Comparison of ENCODE assay signal across 14 cellular contexts in the genomic region with DNA sequence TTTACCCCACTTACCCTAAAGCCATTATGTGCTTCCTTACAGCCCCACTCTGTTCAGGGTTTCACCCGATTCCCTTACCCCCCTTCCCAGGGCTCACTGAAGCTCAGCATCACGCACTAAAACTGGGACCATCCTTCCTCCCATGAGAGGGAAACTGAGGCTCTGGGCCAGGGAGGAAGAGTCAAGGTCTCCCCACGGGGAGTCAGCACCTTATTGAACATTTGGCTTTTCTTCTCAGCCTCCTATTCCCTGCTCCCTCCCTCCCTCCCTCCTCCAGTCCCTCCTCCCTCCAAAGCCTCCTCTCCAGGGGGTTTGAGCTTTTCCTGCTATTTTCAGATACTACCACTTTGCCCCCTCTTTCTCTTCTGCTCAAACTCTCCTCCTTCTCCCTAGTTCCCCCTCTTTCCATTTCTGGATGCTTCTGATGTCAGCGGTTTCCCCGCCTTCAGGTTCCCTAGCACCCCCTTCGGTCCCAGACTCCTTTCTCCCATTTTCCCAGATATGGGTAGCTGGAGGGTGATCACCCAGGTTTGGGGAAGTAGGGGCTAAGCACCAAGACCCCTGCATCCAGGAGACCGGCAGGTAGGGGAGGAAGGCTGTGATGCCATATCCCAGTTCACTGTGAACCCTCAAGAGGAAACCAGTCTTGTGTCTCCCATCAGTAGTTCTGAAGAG. TPM values are rescaled to one million over a fixed set of nuclear protein-coding genes. Genes with fewer than 3 reads are reported as not detected.
A peak's percentile ranks its signal among the peaks of the same experiment; 100 is the strongest.
DNase-seq lines count a peak whose midpoint lies in the region; ATAC-seq, FAIRE-seq and TF ChIP-seq lines count a peak whose summit lies in the region.
"Had no signal": no experiment of that assay in that cellular context is flagged by ENCODE, and none has a peak within 500 bp of the region (broad histone marks: within the 10 kb centered on the region; RNA-seq: fewer than 3 reads in every experiment).

No MANE protein-coding gene starts in this region.

- H3K18ac ChIP-seq in mesenchymal stem cell (ENCODE audit: low read depth in 1 of 2, low read length in 2 of 2): peak overlapping the region in 1 of 2 experiments; percentile 42

- 63 to 67% methylated on average over 7 of the region's 7 CpGs for WGBS in heart right ventricle, 2 donors
- 50% methylated on average over 5 of the region's 7 CpGs for WGBS in mesenchymal stem cell

- H3K23ac ChIP-seq in mesenchymal stem cell (ENCODE audit: low read length in 2 of 2): no peak overlapping the region

- H3K9me3 ChIP-seq in heart right ventricle (no peaks in the 10 kb centered on the region), mesenchymal stem cell (ENCODE audit: control insufficient read depth, low read length) (no peaks in the 10 kb centered on the region)

- no peak overlapping the region for H3K14ac ChIP-seq in mesenchymal stem cell (ENCODE audit: low read length in 2 of 2)

- ATAC-seq in heart right ventricle (no peak), left ventricle myocardium superior (no peak), GM18520 (IDR thresholded peaks at IDR 0.05; ENCODE audit: unreplicated experiment) (no peak), GM18907 (IDR thresholded peaks at IDR 0.05; ENCODE audit: unreplicated experiment) (no peak)
- ATAC-seq: activated naive CD4-positive, alpha-beta T cell treated with anti-CD3 and anti-CD28 coated beads, Interleukin-2, amount 50 U/mL, for 72 hours had no signal

- no peak overlapping the region for H2AFZ ChIP-seq in mesenchymal stem cell (ENCODE audit: low read depth, low read length)

- no peak overlapping the region for H2BK5ac ChIP-seq in mesenchymal stem cell (ENCODE audit: low read depth, low read length, poor library complexity, severe bottlenecking)

- peak overlapping the region; percentile 3 for H2AK5ac ChIP-seq in mesenchymal stem cell (ENCODE audit: low read length, severe bottlenecking)

- no peak overlapping the region for H4K8ac ChIP-seq in mesenchymal stem cell (ENCODE audit: low read length)

- no peak overlapping the region for H2BK15ac ChIP-seq in mesenchymal stem cell (ENCODE audit: low read depth, poor library complexity, severe bottlenecking)

- peak overlapping the region; percentile 74 for H3K4me2 ChIP-seq in mesenchymal stem cell (ENCODE audit: low read length, poor library complexity, severe bottlenecking)

- peaks cover 0 to 32% (median 0%) of the 10 kb centered on the region in 7 donors for H3K27me3 ChIP-seq in heart right ventricle
- H3K27me3 ChIP-seq in mesenchymal stem cell (ENCODE audit: control insufficient read depth in 1 of 2, insufficient read depth in 1 of 2, low read length in 2 of 2): peaks cover 22 to 46% of the 10 kb centered on the region in 2 experiments

- H2BK120ac ChIP-seq in mesenchymal stem cell (ENCODE audit: low read depth, low read length): no peak overlapping the region

- FAIRE-seq in urothelium cell line (lab: Jason Lieb, UNC): peak; percentile 95
- FAIRE-seq: G401.6 had no signal

- H2BK12ac ChIP-seq in mesenchymal stem cell (ENCODE audit: low read length in 2 of 2): no peak overlapping the region

- H3K9ac ChIP-seq in mesenchymal stem cell (ENCODE audit: low read length): no peak overlapping the region

- peaks cover 0 to 9% (median 0%) of the 10 kb centered on the region in 9 donors for H3K36me3 ChIP-seq in heart right ventricle
- peaks cover 0 to 7% of the 10 kb centered on the region in 2 experiments for H3K36me3 ChIP-seq in mesenchymal stem cell (ENCODE audit: control insufficient read depth in 1 of 2, insufficient read depth in 2 of 2, low read depth in 1 of 2, low read length in 2 of 2)

- peaks cover 15% of the 10 kb centered on the region for H3K79me1 ChIP-seq in mesenchymal stem cell (replicated peaks; ENCODE audit: low read length, poor library complexity, severe bottlenecking)

- DNase-seq in heart right ventricle (no peak), left ventricle myocardium superior (no peak), choroid plexus epithelial cell (ENCODE audit: low read depth) (no peak), mesenchymal stem cell (no peak), urothelium cell line (ENCODE audit: low spot score) (no peak), posterior vena cava (ENCODE audit: low spot score) (no peak)
- DNase-seq: activated CD4-positive, alpha-beta memory T cell treated with anti-CD3 and anti-CD28 coated beads for 36 hours; NCI-H2029; occipital lobe; stimulated activated CD4-positive, alpha-beta T cell treated with anti-CD3 and anti-CD28 coated beads, Interleukin-4, amount 100 ng/mL, for 4 hours had no signal

- intact Hi-C loops in heart right ventricle (cut with DNase I): loop anchor here in 6 of 10 donors (5.0 to 10.0 kb wide), 6 partner anchors 35 to 208 kb away; a partner anchor contains a TSS
- intact Hi-C loops in left ventricle myocardium superior (cut with micrococcal nuclease): no loop called here
- intact Hi-C loops in posterior vena cava (cut with DNase I): no loop called here

- H3K4ac ChIP-seq in mesenchymal stem cell (ENCODE audit: low read depth in 1 of 2, low read length in 2 of 2): peak overlapping the region in 1 of 2 experiments; percentile 24

- TF ChIP-seq CTCF in heart right ventricle (IDR thresholded peaks at IDR 0.05): no peak
- TF ChIP-seq CTCF in choroid plexus epithelial cell (conservative IDR thresholded peaks at IDR 0.05; ENCODE audit: low read depth, low read length): no peak

- H3K4me1 ChIP-seq in heart right ventricle (peaks cover 11 to 62% (median 34%) of the 10 kb centered on the region in 9 donors), mesenchymal stem cell (ENCODE audit: control insufficient read depth, insufficient read depth, low read depth, low read length) (peaks cover 52% of the 10 kb centered on the region)

- H3K27ac ChIP-seq in heart right ventricle: peak overlapping the region in 1 of 10 donors; percentile 82
- H3K27ac ChIP-seq in mesenchymal stem cell (ENCODE audit: low read length, poor library complexity, severe bottlenecking): no peak overlapping the region

- H3K4me3 ChIP-seq in heart right ventricle (peak overlapping the region in 9 of 10 donors; percentile 35 to 64 (median 59)), choroid plexus epithelial cell (ENCODE audit: low read depth, low read length) (peak overlapping the region; percentile 58), mesenchymal stem cell (ENCODE audit: insufficient read depth in 1 of 2, low read depth in 1 of 2, low read length in 2 of 2) (no peak overlapping the region)

- peak overlapping the region; percentile 88 for H4K91ac ChIP-seq in mesenchymal stem cell (ENCODE audit: low read length)

RNA-seq across cellular contexts. Expression of a gene that starts 1.0 kb away (rescaled TPM):
- 1 to 10 TPM; 1.8 to 5.7 (median 3.8) TPM for total RNA-seq in heart right ventricle
- polyA plus RNA-seq in heart right ventricle: 10 to 100 TPM in 1 of 2 donors, 1 to 10 TPM in 1; 7.0 to 16.8 TPM
- 5.3 TPM for total RNA-seq in left ventricle myocardium superior
- polyA plus RNA-seq in mesenchymal stem cell (2013, experiment 1 of 2): 7.7 TPM
- polyA plus RNA-seq in mesenchymal stem cell (2013, experiment 2 of 2): 7.3 TPM
- 1 to 10 TPM; 3.9 to 5.1 TPM for total RNA-seq in posterior vena cava

RNA-seq across cellular contexts. Expression of a gene that starts 5.6 kb away (rescaled TPM):
- total RNA-seq in heart right ventricle (10 to 100 TPM in 9 of 10 donors, 1 to 10 TPM in 1; 6.4 to 24.6 (median 16.0) TPM), left ventricle myocardium superior (11.5 TPM), posterior vena cava (10 to 100 TPM; 37.7 to 59.9 TPM)
- 10 to 100 TPM; 12.5 to 37.8 TPM for polyA plus RNA-seq in heart right ventricle
- 71.5 TPM for polyA plus RNA-seq in mesenchymal stem cell (2013, experiment 1 of 2)
- polyA plus RNA-seq in mesenchymal stem cell (2013, experiment 2 of 2): 69.6 TPM

RNA-seq across cellular contexts. Expression of a gene that starts 18.1 kb away (rescaled TPM):
- total RNA-seq in heart right ventricle: 10 to 100 TPM in 2 of 10 donors, 1 to 10 TPM in 8; 2.4 to 14.6 (median 7.5) TPM
- 10 to 100 TPM in 1 of 2 donors, 1 to 10 TPM in 1; 1.9 to 15.0 TPM for polyA plus RNA-seq in heart right ventricle
- total RNA-seq in left ventricle myocardium superior: 5.4 TPM
- polyA plus RNA-seq in mesenchymal stem cell (2013, experiment 1 of 2): 6.0 TPM
- polyA plus RNA-seq in mesenchymal stem cell (2013, experiment 2 of 2): 6.0 TPM
- total RNA-seq in posterior vena cava: 1 to 10 TPM; 3.6 to 4.0 TPM

RNA-seq across cellular contexts. Expression of a gene that starts 28.5 kb away (rescaled TPM):
- 1 to 10 TPM in 3 of 10 donors, under 1 TPM in 6, not detected in 1; 0.22 to 4.0 (median 0.55) TPM for total RNA-seq in heart right ventricle
- 1 to 10 TPM in 1 of 2 donors, under 1 TPM in 1; 0.45 to 1.5 TPM for polyA plus RNA-seq in heart right ventricle
- 0.32 TPM for total RNA-seq in left ventricle myocardium superior
- polyA plus RNA-seq in mesenchymal stem cell (2013, experiment 1 of 2): 7.1 TPM
- 6.9 TPM for polyA plus RNA-seq in mesenchymal stem cell (2013, experiment 2 of 2)
- under 1 TPM; 0.46 to 0.52 TPM for total RNA-seq in posterior vena cava

RNA-seq across cellular contexts. Expression of a gene that starts 29.4 kb away (rescaled TPM):
- total RNA-seq in heart right ventricle (10 to 100 TPM; 64.8 to 95.5 (median 74.1) TPM), left ventricle myocardium superior (66.2 TPM), posterior vena cava (10 to 100 TPM; 87.0 to 91.1 TPM)
- polyA plus RNA-seq in heart right ventricle: 10 to 100 TPM; 17.6 to 37.4 TPM
- 77.2 TPM for polyA plus RNA-seq in mesenchymal stem cell (2013, experiment 1 of 2)
- polyA plus RNA-seq in mesenchymal stem cell (2013, experiment 2 of 2): 74.0 TPM

Comparison
In these comparisons a context has a peak if more than half of its experiments do, and no peak if none do; other contexts are left out.
1. intact Hi-C loops: an anchor here in heart right ventricle (5.0 to 10.0 kb wide); none called in left ventricle myocardium superior and posterior vena cava.
2. H3K4me3 ChIP-seq: peak in heart right ventricle (9 of 10) and choroid plexus epithelial cell (single experiment); none in mesenchymal stem cell (0 of 2).